In genomic region chr2:100403722-100404121, GRCh38 we compare ENCODE assay signal across 9 cellular contexts. TPM values are rescaled to one million over a fixed set of nuclear protein-coding genes. Genes with fewer than 3 reads are reported as not detected.
"Had no signal": no experiment of that assay in that cellular context is flagged by ENCODE, and none has a peak within 500 bp of the region (broad histone marks: within the 10 kb centered on the region; RNA-seq: fewer than 3 reads in every experiment).

No MANE protein-coding gene starts in this region.

- H3K4me3 Mint-ChIP-seq: IgD-negative memory B cell had no signal

- H3K9me3 Mint-ChIP-seq: IgD-negative memory B cell had no signal

- DNase-seq: IMR-90, KBM-7, KG1 had no signal

- H3K4me1 Mint-ChIP-seq: IgD-negative memory B cell had no signal

- H3K27me3 Mint-ChIP-seq: IgD-negative memory B cell had no signal

- H3K4me2 ChIP-seq: KMS-11 had no signal

- FAIRE-seq: HTR-8/SVneo, K562 had no signal

- ATAC-seq: K562 had no signal

- H3K9ac ChIP-seq: KMS-11 had no signal

- H3K4me3 ChIP-seq: K562 had no signal

- H3K27ac Mint-ChIP-seq: IgD-negative memory B cell had no signal

- H3K27ac ChIP-seq: HL-60, KMS-11 had no signal

RNA-seq across cellular contexts. Expression of gene CHST10, which starts 13.7 kb away (rescaled TPM):
- total RNA-seq: HT-29 had no signal
